ENCODE assay signal across 1 cellular context in the genomic region with DNA sequence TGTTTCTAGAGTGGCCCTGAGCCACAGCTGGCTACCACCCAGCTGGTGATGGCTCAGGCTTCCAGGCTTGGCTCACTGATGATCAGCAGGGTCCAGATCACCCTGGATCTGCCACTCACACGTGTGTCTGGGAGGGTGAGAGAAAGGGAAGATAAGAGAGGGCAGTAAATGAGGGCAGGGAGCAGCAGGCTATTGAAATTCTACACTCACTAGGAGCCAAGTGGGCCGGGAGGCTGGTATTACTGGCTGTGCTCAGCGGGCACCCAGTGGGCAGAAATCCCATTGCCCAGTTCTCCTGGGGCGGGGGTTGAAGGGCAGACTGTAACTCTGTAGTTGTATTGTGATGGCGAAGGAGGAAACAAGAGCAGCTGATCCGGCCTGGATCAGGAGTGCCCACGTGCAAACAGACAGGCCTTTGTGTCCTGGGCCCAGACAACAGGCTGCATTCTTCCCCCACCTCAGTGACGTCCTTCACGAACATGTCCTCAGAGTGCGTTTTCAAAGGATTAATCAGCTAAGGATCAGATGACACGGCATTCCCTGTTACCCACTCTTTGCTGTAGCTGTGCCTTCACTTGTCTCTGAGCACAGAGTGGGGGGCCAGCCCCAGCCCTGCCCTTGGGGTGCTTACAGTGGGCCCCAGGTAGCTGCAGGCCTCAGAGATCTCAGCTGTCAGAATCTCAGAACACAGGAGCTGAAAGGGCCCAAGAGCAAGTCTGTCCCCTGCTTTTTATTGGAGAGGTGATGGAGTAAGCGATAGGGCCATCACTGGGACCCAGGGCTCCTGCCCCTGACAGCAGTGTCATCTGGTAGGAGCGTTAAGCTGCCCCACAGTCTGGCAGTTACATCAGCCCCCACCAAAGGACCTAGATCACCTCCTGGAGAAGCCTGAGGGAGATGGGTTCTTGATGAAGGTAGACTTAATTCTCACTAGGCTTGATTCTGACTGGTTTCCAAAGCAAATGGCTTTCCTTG.
TF ChIP-seq lines count a peak whose summit lies in the region.

No MANE protein-coding gene starts in this region.

TF ChIP-seq in HepG2, 621 proteins besides CTCF, POLR2A, EP300 and RAD21 (continued from another document and continues in another):
- TF ChIP-seq, protein P1, sequence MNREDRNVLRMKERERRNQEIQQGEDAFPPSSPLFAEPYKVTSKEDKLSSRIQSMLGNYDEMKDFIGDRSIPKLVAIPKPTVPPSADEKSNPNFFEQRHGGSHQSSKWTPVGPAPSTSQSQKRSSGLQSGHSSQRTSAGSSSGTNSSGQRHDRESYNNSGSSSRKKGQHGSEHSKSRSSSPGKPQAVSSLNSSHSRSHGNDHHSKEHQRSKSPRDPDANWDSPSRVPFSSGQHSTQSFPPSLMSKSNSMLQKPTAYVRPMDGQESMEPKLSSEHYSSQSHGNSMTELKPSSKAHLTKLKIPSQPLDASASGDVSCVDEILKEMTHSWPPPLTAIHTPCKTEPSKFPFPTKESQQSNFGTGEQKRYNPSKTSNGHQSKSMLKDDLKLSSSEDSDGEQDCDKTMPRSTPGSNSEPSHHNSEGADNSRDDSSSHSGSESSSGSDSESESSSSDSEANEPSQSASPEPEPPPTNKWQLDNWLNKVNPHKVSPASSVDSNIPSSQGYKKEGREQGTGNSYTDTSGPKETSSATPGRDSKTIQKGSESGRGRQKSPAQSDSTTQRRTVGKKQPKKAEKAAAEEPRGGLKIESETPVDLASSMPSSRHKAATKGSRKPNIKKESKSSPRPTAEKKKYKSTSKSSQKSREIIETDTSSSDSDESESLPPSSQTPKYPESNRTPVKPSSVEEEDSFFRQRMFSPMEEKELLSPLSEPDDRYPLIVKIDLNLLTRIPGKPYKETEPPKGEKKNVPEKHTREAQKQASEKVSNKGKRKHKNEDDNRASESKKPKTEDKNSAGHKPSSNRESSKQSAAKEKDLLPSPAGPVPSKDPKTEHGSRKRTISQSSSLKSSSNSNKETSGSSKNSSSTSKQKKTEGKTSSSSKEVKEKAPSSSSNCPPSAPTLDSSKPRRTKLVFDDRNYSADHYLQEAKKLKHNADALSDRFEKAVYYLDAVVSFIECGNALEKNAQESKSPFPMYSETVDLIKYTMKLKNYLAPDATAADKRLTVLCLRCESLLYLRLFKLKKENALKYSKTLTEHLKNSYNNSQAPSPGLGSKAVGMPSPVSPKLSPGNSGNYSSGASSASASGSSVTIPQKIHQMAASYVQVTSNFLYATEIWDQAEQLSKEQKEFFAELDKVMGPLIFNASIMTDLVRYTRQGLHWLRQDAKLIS (CRISPR knock-in tag; IDR thresholded peaks at IDR 0.05) = no peak
- TF ChIP-seq PAWR (CRISPR knock-in tag; IDR thresholded peaks at IDR 0.05; ENCODE audit: borderline replicate concordance) = no peak
- peak; percentile 73 for TF ChIP-seq ELF3 (CRISPR knock-in tag; IDR thresholded peaks at IDR 0.05)
- no peak for TF ChIP-seq SPEN (CRISPR knock-in tag; IDR thresholded peaks at IDR 0.05; ENCODE audit: low read depth)
- TF ChIP-seq NPAS2 (CRISPR knock-in tag; IDR thresholded peaks at IDR 0.05; ENCODE audit: borderline replicate concordance) = no peak
- no peak for TF ChIP-seq ZNF451 (CRISPR knock-in tag; IDR thresholded peaks at IDR 0.05)
- TF ChIP-seq GFI1 (CRISPR knock-in tag; IDR thresholded peaks at IDR 0.05; ENCODE audit: borderline replicate concordance) = no peak
- TF ChIP-seq, protein P2, sequence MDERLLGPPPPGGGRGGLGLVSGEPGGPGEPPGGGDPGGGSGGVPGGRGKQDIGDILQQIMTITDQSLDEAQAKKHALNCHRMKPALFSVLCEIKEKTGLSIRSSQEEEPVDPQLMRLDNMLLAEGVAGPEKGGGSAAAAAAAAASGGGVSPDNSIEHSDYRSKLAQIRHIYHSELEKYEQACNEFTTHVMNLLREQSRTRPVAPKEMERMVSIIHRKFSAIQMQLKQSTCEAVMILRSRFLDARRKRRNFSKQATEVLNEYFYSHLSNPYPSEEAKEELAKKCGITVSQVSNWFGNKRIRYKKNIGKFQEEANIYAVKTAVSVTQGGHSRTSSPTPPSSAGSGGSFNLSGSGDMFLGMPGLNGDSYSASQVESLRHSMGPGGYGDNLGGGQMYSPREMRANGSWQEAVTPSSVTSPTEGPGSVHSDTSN (CRISPR knock-in tag; IDR thresholded peaks at IDR 0.05) = no peak
- TF ChIP-seq, protein P3, sequence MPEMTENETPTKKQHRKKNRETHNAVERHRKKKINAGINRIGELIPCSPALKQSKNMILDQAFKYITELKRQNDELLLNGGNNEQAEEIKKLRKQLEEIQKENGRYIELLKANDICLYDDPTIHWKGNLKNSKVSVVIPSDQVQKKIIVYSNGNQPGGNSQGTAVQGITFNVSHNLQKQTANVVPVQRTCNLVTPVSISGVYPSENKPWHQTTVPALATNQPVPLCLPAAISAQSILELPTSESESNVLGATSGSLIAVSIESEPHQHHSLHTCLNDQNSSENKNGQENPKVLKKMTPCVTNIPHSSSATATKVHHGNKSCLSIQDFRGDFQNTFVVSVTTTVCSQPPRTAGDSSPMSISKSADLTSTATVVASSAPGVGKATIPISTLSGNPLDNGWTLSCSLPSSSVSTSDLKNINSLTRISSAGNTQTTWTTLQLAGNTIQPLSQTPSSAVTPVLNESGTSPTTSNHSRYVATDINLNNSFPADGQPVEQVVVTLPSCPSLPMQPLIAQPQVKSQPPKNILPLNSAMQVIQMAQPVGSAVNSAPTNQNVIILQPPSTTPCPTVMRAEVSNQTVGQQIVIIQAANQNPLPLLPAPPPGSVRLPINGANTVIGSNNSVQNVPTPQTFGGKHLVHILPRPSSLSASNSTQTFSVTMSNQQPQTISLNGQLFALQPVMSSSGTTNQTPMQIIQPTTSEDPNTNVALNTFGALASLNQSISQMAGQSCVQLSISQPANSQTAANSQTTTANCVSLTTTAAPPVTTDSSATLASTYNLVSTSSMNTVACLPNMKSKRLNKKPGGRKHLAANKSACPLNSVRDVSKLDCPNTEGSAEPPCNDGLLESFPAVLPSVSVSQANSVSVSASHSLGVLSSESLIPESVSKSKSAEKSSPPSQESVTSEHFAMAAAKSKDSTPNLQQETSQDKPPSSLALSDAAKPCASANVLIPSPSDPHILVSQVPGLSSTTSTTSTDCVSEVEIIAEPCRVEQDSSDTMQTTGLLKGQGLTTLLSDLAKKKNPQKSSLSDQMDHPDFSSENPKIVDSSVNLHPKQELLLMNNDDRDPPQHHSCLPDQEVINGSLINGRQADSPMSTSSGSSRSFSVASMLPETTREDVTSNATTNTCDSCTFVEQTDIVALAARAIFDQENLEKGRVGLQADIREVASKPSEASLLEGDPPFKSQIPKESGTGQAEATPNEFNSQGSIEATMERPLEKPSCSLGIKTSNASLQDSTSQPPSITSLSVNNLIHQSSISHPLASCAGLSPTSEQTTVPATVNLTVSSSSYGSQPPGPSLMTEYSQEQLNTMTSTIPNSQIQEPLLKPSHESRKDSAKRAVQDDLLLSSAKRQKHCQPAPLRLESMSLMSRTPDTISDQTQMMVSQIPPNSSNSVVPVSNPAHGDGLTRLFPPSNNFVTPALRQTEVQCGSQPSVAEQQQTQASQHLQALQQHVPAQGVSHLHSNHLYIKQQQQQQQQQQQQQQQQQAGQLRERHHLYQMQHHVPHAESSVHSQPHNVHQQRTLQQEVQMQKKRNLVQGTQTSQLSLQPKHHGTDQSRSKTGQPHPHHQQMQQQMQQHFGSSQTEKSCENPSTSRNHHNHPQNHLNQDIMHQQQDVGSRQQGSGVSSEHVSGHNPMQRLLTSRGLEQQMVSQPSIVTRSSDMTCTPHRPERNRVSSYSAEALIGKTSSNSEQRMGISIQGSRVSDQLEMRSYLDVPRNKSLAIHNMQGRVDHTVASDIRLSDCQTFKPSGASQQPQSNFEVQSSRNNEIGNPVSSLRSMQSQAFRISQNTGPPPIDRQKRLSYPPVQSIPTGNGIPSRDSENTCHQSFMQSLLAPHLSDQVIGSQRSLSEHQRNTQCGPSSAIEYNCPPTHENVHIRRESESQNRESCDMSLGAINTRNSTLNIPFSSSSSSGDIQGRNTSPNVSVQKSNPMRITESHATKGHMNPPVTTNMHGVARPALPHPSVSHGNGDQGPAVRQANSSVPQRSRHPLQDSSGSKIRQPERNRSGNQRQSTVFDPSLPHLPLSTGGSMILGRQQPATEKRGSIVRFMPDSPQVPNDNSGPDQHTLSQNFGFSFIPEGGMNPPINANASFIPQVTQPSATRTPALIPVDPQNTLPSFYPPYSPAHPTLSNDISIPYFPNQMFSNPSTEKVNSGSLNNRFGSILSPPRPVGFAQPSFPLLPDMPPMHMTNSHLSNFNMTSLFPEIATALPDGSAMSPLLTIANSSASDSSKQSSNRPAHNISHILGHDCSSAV (CRISPR knock-in tag; IDR thresholded peaks at IDR 0.05; ENCODE audit: borderline replicate concordance) = no peak
- TF ChIP-seq ZNF496 (CRISPR knock-in tag; IDR thresholded peaks at IDR 0.05; ENCODE audit: insufficient replicate concordance) = no peak
- TF ChIP-seq, protein P4, sequence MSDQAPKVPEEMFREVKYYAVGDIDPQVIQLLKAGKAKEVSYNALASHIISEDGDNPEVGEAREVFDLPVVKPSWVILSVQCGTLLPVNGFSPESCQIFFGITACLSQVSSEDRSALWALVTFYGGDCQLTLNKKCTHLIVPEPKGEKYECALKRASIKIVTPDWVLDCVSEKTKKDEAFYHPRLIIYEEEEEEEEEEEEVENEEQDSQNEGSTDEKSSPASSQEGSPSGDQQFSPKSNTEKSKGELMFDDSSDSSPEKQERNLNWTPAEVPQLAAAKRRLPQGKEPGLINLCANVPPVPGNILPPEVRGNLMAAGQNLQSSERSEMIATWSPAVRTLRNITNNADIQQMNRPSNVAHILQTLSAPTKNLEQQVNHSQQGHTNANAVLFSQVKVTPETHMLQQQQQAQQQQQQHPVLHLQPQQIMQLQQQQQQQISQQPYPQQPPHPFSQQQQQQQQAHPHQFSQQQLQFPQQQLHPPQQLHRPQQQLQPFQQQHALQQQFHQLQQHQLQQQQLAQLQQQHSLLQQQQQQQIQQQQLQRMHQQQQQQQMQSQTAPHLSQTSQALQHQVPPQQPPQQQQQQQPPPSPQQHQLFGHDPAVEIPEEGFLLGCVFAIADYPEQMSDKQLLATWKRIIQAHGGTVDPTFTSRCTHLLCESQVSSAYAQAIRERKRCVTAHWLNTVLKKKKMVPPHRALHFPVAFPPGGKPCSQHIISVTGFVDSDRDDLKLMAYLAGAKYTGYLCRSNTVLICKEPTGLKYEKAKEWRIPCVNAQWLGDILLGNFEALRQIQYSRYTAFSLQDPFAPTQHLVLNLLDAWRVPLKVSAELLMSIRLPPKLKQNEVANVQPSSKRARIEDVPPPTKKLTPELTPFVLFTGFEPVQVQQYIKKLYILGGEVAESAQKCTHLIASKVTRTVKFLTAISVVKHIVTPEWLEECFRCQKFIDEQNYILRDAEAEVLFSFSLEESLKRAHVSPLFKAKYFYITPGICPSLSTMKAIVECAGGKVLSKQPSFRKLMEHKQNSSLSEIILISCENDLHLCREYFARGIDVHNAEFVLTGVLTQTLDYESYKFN (CRISPR knock-in tag; conservative IDR thresholded peaks at IDR 0.05) = 0 out of 2 replicates have a peak, but pooled peaks have one; percentile 22
- no peak for TF ChIP-seq CBX2 (IDR thresholded peaks at IDR 0.05; ENCODE audit: low read depth, low read length)
- no peak for TF ChIP-seq CBX2 (CRISPR knock-in tag; IDR thresholded peaks at IDR 0.05; ENCODE audit: low read depth)
- no peak for TF ChIP-seq IRX3 (CRISPR knock-in tag; IDR thresholded peaks at IDR 0.05; ENCODE audit: borderline replicate concordance, low read depth)
- TF ChIP-seq KDM6A (CRISPR knock-in tag; IDR thresholded peaks at IDR 0.05; ENCODE audit: low read depth) = no peak
- no peak for TF ChIP-seq ZNF777 (CRISPR knock-in tag; IDR thresholded peaks at IDR 0.05)
- TF ChIP-seq, protein P5, sequence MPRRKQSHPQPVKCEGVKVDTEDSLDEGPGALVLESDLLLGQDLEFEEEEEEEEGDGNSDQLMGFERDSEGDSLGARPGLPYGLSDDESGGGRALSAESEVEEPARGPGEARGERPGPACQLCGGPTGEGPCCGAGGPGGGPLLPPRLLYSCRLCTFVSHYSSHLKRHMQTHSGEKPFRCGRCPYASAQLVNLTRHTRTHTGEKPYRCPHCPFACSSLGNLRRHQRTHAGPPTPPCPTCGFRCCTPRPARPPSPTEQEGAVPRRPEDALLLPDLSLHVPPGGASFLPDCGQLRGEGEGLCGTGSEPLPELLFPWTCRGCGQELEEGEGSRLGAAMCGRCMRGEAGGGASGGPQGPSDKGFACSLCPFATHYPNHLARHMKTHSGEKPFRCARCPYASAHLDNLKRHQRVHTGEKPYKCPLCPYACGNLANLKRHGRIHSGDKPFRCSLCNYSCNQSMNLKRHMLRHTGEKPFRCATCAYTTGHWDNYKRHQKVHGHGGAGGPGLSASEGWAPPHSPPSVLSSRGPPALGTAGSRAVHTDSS (CRISPR knock-in tag; conservative IDR thresholded peaks at IDR 0.05) = no peak
- no peak for TF ChIP-seq ZFYVE20 (CRISPR knock-in tag; IDR thresholded peaks at IDR 0.05; ENCODE audit: borderline replicate concordance, low read depth)
- TF ChIP-seq, protein P6, sequence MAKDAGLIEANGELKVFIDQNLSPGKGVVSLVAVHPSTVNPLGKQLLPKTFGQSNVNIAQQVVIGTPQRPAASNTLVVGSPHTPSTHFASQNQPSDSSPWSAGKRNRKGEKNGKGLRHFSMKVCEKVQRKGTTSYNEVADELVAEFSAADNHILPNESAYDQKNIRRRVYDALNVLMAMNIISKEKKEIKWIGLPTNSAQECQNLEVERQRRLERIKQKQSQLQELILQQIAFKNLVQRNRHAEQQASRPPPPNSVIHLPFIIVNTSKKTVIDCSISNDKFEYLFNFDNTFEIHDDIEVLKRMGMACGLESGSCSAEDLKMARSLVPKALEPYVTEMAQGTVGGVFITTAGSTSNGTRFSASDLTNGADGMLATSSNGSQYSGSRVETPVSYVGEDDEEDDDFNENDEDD (CRISPR knock-in tag; IDR thresholded peaks at IDR 0.05; ENCODE audit: borderline replicate concordance) = peak; percentile 35; the same call in 1 of the 2 replicates
- TF ChIP-seq FOXA1 (IDR thresholded peaks at IDR 0.05) = no peak
- no peak for TF ChIP-seq FOXA1 (CRISPR knock-in tag; IDR thresholded peaks at IDR 0.05)
- TF ChIP-seq KAT7 (CRISPR knock-in tag; IDR thresholded peaks at IDR 0.05; ENCODE audit: borderline replicate concordance) = 0 out of 2 replicates have a peak, but pooled peaks have one; percentile 40
- no peak for TF ChIP-seq HOXA7 (CRISPR knock-in tag; IDR thresholded peaks at IDR 0.05)
- no peak for TF ChIP-seq ZNF597 (CRISPR knock-in tag; IDR thresholded peaks at IDR 0.05)
- 0 out of 2 replicates have a peak, but pooled peaks have one; percentile 23 for TF ChIP-seq ZBTB7B (CRISPR knock-in tag; IDR thresholded peaks at IDR 0.05)
- TF ChIP-seq ZNF598 (CRISPR knock-in tag; IDR thresholded peaks at IDR 0.05; ENCODE audit: borderline replicate concordance) = no peak
- no peak for TF ChIP-seq ZBTB3 (CRISPR knock-in tag; IDR thresholded peaks at IDR 0.05; ENCODE audit: borderline replicate concordance, low read depth)
- peak; percentile 66; the same call in 1 of the 2 replicates for TF ChIP-seq ZNF350 (CRISPR knock-in tag; IDR thresholded peaks at IDR 0.05; ENCODE audit: borderline replicate concordance, low read depth)
- TF ChIP-seq ZNF607 (CRISPR knock-in tag; IDR thresholded peaks at IDR 0.05; ENCODE audit: borderline replicate concordance) = no peak
- no peak for TF ChIP-seq HHEX (CRISPR knock-in tag; IDR thresholded peaks at IDR 0.05)
- TF ChIP-seq ZNF605 (CRISPR knock-in tag; IDR thresholded peaks at IDR 0.05) = peak; percentile 39; the same call in 1 of the 2 replicates
- no peak for TF ChIP-seq MAFG (CRISPR knock-in tag; IDR thresholded peaks at IDR 0.05)
- TF ChIP-seq TEAD3 (CRISPR knock-in tag; optimal IDR thresholded peaks at IDR 0.05; ENCODE audit: borderline replicate concordance) = peak; percentile 76
